In genomic region chr13:44768233-44768632, GRCh38 we compare ENCODE assay signal across 10 cellular contexts.
A peak's percentile ranks its signal among the peaks of the same experiment; 100 is the strongest.
DNase-seq lines count a peak whose midpoint lies in the region; ATAC-seq and TF ChIP-seq lines count a peak whose summit lies in the region.
"Had no signal": no experiment of that assay in that cellular context is flagged by ENCODE, and none has a peak within 500 bp of the region (broad histone marks: within the 10 kb centered on the region; RNA-seq: fewer than 3 reads in every experiment).

No MANE protein-coding gene starts in this region.

- no peaks in the 10 kb centered on the region for H3K27me3 ChIP-seq in heart right ventricle

- peak overlapping the region; percentile 20 for H3K4me3 Mint-ChIP-seq in T-helper 2 cell treated with Interferon-gamma antibody and Interleukin-4, amounts not matched to agents 5 μg/mL and 100 μg/mL, for 36 hours
- H3K4me3 Mint-ChIP-seq: activated B cell treated with CpG ODN at 0.5 μM for 24 hours had no signal

- no peaks in the 10 kb centered on the region for H3K36me3 ChIP-seq in heart right ventricle

- ATAC-seq in GM21576 (IDR thresholded peaks at IDR 0.05; ENCODE audit: unreplicated experiment) (peak; percentile 48), heart right ventricle (no peak), GM21526 (IDR thresholded peaks at IDR 0.05; ENCODE audit: low FRiP score, unreplicated experiment) (no peak)

- WGBS in heart right ventricle, 2 donors: 38 to 43% methylated on average over 2 of the region's 2 CpGs

- intact Hi-C loops in heart right ventricle (cut with DNase I): no loop called here

- H3K4me1 ChIP-seq in heart right ventricle: peaks cover 2 to 31% (median 17%) of the 10 kb centered on the region in 9 donors

- no peak overlapping the region for H3K27ac ChIP-seq in heart right ventricle

- H3K36me3 Mint-ChIP-seq in T-helper 2 cell treated with Interferon-gamma antibody and Interleukin-4, amounts not matched to agents 5 μg/mL and 100 μg/mL, for 36 hours (ENCODE audit: low read depth): no peaks in the 10 kb centered on the region

- peaks cover 3% of the 10 kb centered on the region for H3K27me3 Mint-ChIP-seq in T-helper 2 cell treated with Interferon-gamma antibody and Interleukin-4, amounts not matched to agents 5 μg/mL and 100 μg/mL, for 36 hours (ENCODE audit: low read depth)
- H3K27me3 Mint-ChIP-seq: activated B cell treated with CpG ODN at 0.5 μM for 24 hours had no signal

- TF ChIP-seq CTCF in heart right ventricle (IDR thresholded peaks at IDR 0.05): no peak

- no peaks in the 10 kb centered on the region for H3K9me3 Mint-ChIP-seq in T-helper 2 cell treated with Interferon-gamma antibody and Interleukin-4, amounts not matched to agents 5 μg/mL and 100 μg/mL, for 36 hours
- H3K9me3 Mint-ChIP-seq: activated B cell treated with CpG ODN at 0.5 μM for 24 hours had no signal

- peak overlapping the region; percentile 51 for H3K27ac Mint-ChIP-seq in T-helper 2 cell treated with Interferon-gamma antibody and Interleukin-4, amounts not matched to agents 5 μg/mL and 100 μg/mL, for 36 hours
- H3K27ac Mint-ChIP-seq: activated B cell treated with CpG ODN at 0.5 μM for 24 hours had no signal

- H3K9me3 ChIP-seq in heart right ventricle: no peaks in the 10 kb centered on the region

- H3K4me1 Mint-ChIP-seq in T-helper 2 cell treated with Interferon-gamma antibody and Interleukin-4, amounts not matched to agents 5 μg/mL and 100 μg/mL, for 36 hours (ENCODE audit: low read depth): peaks cover 16% of the 10 kb centered on the region

- no peak overlapping the region for H3K4me3 ChIP-seq in heart right ventricle
- H3K4me3 ChIP-seq: skin epidermis had no signal

- DNase-seq in Daoy (ENCODE audit: low read depth) (peak; percentile 28), left kidney (ENCODE audit: low read depth, low spot score) (peak; percentile 35), DMS53 (lab: John Stamatoyannopoulos, UW) (no peak), heart right ventricle (no peak), anterior cingulate cortex (lab: John Stamatoyannopoulos, UW) (no peak)
- DNase-seq in T-helper 2 cell treated with Interferon-gamma antibody and Interleukin-4, amounts not matched to agents 5 μg/mL and 100 μg/mL, for 36 hours (ENCODE audit: low spot score): peak; percentile 41
- DNase-seq: activated B cell treated with CpG ODN at 0.5 μM for 24 hours had no signal

Comparison
In these comparisons a context has a peak if more than half of its experiments do, and no peak if none do; other contexts are left out.
1. DNase-seq: peak in Daoy (single experiment), T-helper 2 cell treated with Interferon-gamma antibody and Interleukin-4, amounts not matched to agents 5 μg/mL and 100 μg/mL, for 36 hours (single experiment) and left kidney (single experiment); none in DMS53 (single experiment), heart right ventricle (0 of 2) and anterior cingulate cortex (0 of 58).